In the genomic region with DNA sequence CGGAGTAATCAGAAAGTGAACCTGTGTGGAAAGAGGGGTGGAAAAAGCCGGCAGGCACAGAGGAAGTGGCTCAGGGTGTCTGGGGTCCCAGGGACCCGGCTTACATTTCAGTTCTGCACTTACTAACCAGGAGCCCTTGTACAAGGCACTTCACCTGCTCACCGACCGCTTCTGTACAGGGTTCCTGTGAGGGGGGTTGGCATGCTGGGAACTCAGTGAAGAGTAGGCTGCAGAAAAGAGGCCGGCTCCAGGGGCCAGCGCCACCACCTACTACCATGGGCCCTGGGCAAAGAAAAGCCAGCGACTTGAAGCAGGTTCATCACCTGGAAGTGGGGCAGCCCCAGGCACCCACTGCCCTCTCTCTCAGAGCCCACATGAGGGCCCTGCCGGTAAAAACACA, we compare ENCODE assay signal across 10 cellular contexts. TPM values are rescaled to one million over a fixed set of nuclear protein-coding genes. Genes with fewer than 3 reads are reported as not detected.
DNase-seq lines count a peak whose midpoint lies in the region.
"Had no signal": no experiment of that assay in that cellular context is flagged by ENCODE, and none has a peak within 500 bp of the region (broad histone marks: within the 10 kb centered on the region; RNA-seq: fewer than 3 reads in every experiment).

No MANE protein-coding gene starts in this region.

- H2BK120ac ChIP-seq in mesenchymal stem cell (ENCODE audit: low read depth, low read length) = no peak overlapping the region

- H2BK15ac ChIP-seq in mesenchymal stem cell (ENCODE audit: low read depth, poor library complexity, severe bottlenecking) = no peak overlapping the region

- 95% methylated on average over 8 of the region's 9 CpGs for WGBS in mesenchymal stem cell

- no peak overlapping the region for H3K23ac ChIP-seq in mesenchymal stem cell (ENCODE audit: low read length in 2 of 2)

- H3K18ac ChIP-seq in mesenchymal stem cell (ENCODE audit: low read depth in 1 of 2, low read length in 2 of 2) = no peak overlapping the region

- H4K91ac ChIP-seq in mesenchymal stem cell (ENCODE audit: low read length) = no peak overlapping the region

- H3K4me2 ChIP-seq in mesenchymal stem cell (ENCODE audit: low read length, poor library complexity, severe bottlenecking) = no peak overlapping the region

- H3K9ac ChIP-seq in mesenchymal stem cell (ENCODE audit: low read length) = peak overlapping the region; percentile 6
- H3K9ac ChIP-seq in subcutaneous abdominal adipose tissue (ENCODE audit: low read length in 5 of 5) = no peak overlapping the region

- no peak overlapping the region for H3K27ac ChIP-seq in mesenchymal stem cell (ENCODE audit: low read length, poor library complexity, severe bottlenecking)
- H3K27ac ChIP-seq in subcutaneous abdominal adipose tissue (ENCODE audit: low read depth, low read length) = peak overlapping the region; percentile 66

- H2AFZ ChIP-seq in mesenchymal stem cell (ENCODE audit: low read depth, low read length) = no peak overlapping the region

- no peak overlapping the region for H2BK12ac ChIP-seq in mesenchymal stem cell (ENCODE audit: low read length in 2 of 2)

- no peak overlapping the region for H3K14ac ChIP-seq in mesenchymal stem cell (ENCODE audit: low read length in 2 of 2)

- H3K27me3 ChIP-seq in mesenchymal stem cell (ENCODE audit: control insufficient read depth in 1 of 2, insufficient read depth in 1 of 2, low read length in 2 of 2) (no peaks in the 10 kb centered on the region), subcutaneous abdominal adipose tissue (ENCODE audit: control insufficient read depth in 5 of 5, insufficient read depth in 4 of 5, low read length in 5 of 5) (no peaks in the 10 kb centered on the region)

- peaks cover 9% of the 10 kb centered on the region for H3K4me1 ChIP-seq in mesenchymal stem cell (ENCODE audit: control insufficient read depth, insufficient read depth, low read depth, low read length)
- H3K4me1 ChIP-seq in subcutaneous abdominal adipose tissue (ENCODE audit: control insufficient read depth in 5 of 5, insufficient read depth in 5 of 5, low read length in 5 of 5) = peaks cover 2 to 45% (median 36%) of the 10 kb centered on the region in 5 donors

- no peak overlapping the region for H3K4ac ChIP-seq in mesenchymal stem cell (ENCODE audit: low read depth in 1 of 2, low read length in 2 of 2)

- H2BK5ac ChIP-seq in mesenchymal stem cell (ENCODE audit: low read depth, low read length, poor library complexity, severe bottlenecking) = no peak overlapping the region

- H3K79me1 ChIP-seq in mesenchymal stem cell (replicated peaks; ENCODE audit: low read length, poor library complexity, severe bottlenecking) = peaks cover 48% of the 10 kb centered on the region

- H3K4me3 ChIP-seq in mesenchymal stem cell (ENCODE audit: insufficient read depth in 1 of 2, low read depth in 1 of 2, low read length in 2 of 2) (no peak overlapping the region), subcutaneous abdominal adipose tissue (ENCODE audit: low read depth in 1 of 5, low read length in 5 of 5) (no peak overlapping the region)

- no peak overlapping the region for H4K8ac ChIP-seq in mesenchymal stem cell (ENCODE audit: low read length)

- H2AK5ac ChIP-seq in mesenchymal stem cell (ENCODE audit: low read length, severe bottlenecking) = no peak overlapping the region

- DNase-seq in NCI-H510A (lab: John Stamatoyannopoulos, UW) (peak; percentile 8), NCI-H510A treated with DMSO at 0.1 percent for 48 hours (lab: John Stamatoyannopoulos, UW) (no peak), mesenchymal stem cell (no peak), HuH-7.5 (ENCODE audit: low spot score) (no peak), NCI-H69 (lab: John Stamatoyannopoulos, UW) (no peak), GF-D8 (lab: John Stamatoyannopoulos, UW) (no peak)
- peak; percentile 31 for DNase-seq in activated T-helper 9 cell treated with anti-CD3 and anti-CD28 coated beads, Interleukin-2, amount 50 U/mL, for 16 hours (ENCODE audit: low read depth)
- DNase-seq: naive B cell, NCI-H2029 treated with DMSO at 0.1 percent for 48 hours had no signal

- no peaks in the 10 kb centered on the region for H3K9me3 ChIP-seq in mesenchymal stem cell (ENCODE audit: control insufficient read depth, low read length)
- H3K9me3 ChIP-seq in subcutaneous abdominal adipose tissue (ENCODE audit: control insufficient read depth in 5 of 5, low read length in 5 of 5) = no peaks in the 10 kb centered on the region

- peaks cover 0 to 10% of the 10 kb centered on the region in 2 experiments for H3K36me3 ChIP-seq in mesenchymal stem cell (ENCODE audit: control insufficient read depth in 1 of 2, insufficient read depth in 2 of 2, low read depth in 1 of 2, low read length in 2 of 2)
- peaks cover 0 to 5% (median 0%) of the 10 kb centered on the region in 5 donors for H3K36me3 ChIP-seq in subcutaneous abdominal adipose tissue (ENCODE audit: control insufficient read depth in 5 of 5, insufficient read depth in 5 of 5, low read length in 5 of 5)

RNA-seq across cellular contexts. Expression of a gene that starts 6.2 kb away (rescaled TPM):
- 17.9 TPM for polyA plus RNA-seq in mesenchymal stem cell (2013, experiment 1 of 2)
- 16.0 TPM for polyA plus RNA-seq in mesenchymal stem cell (2013, experiment 2 of 2)

RNA-seq across cellular contexts. Expression of a gene that starts 56.3 kb away (rescaled TPM):
- polyA plus RNA-seq in mesenchymal stem cell (2013, experiment 1 of 2) = 0.48 TPM
- polyA plus RNA-seq in mesenchymal stem cell (2013, experiment 2 of 2) = not detected

Comparison
In these comparisons a context has a peak if more than half of its experiments do, and no peak if none do; other contexts are left out.
1. DNase-seq: peak in NCI-H510A (single experiment) and activated T-helper 9 cell treated with anti-CD3 and anti-CD28 coated beads, Interleukin-2, amount 50 U/mL, for 16 hours (single experiment); none in NCI-H510A treated with DMSO at 0.1 percent for 48 hours (single experiment), mesenchymal stem cell (single experiment), HuH-7.5 (single experiment), NCI-H69 (single experiment) and GF-D8 (single experiment).